ENCODE assay signal across 10 cellular contexts in genomic region chr15:72184165-72184811, GRCh38. TPM values are rescaled to one million over a fixed set of nuclear protein-coding genes. Genes with fewer than 3 reads are reported as not detected.
DNase-seq lines count a peak whose midpoint lies in the region; ATAC-seq, FAIRE-seq and TF ChIP-seq lines count a peak whose summit lies in the region.
"Had no signal": no experiment of that assay in that cellular context is flagged by ENCODE, and none has a peak within 500 bp of the region (broad histone marks: within the 10 kb centered on the region; RNA-seq: fewer than 3 reads in every experiment).

No MANE protein-coding gene starts in this region.

- 3% methylated on average over 32 of the region's 34 CpGs for WGBS in mesenchymal stem cell
- WGBS in urinary bladder = 7% methylated on average over 34 of the region's 34 CpGs

- H2AFZ ChIP-seq in endothelial cell of umbilical vein (ENCODE audit: low read depth, low read length) (no peak overlapping the region), mesenchymal stem cell (ENCODE audit: low read depth, low read length) (peak overlapping the region; percentile 81)

- no peaks in the 10 kb centered on the region for H4K20me1 ChIP-seq in endothelial cell of umbilical vein (replicated peaks; ENCODE audit: control insufficient read depth, extremely low read depth, insufficient read depth, low read length)

- BruUV-seq in endothelial cell of umbilical vein (replicated peaks; lab: Mats Ljungman, UMichigan) = no TSS peak

- POLR2A ChIA-PET in endothelial cell of umbilical vein (lab: Charles Lee) = no interaction called here
- POLR2A ChIA-PET in CD4-positive, alpha-beta memory T cell (lab: Charles Lee; ENCODE audit: partially characterized antibody) = interaction anchor here (0.6 kb wide), 1 partner anchor 11 kb away, joined by 3 read pairs; no protein-coding TSS in a partner anchor

- H3K9me3 Mint-ChIP-seq in CD4-positive, alpha-beta memory T cell = no peaks in the 10 kb centered on the region

- no peak overlapping the region for H3K27ac Mint-ChIP-seq in CD4-positive, alpha-beta memory T cell

- no peak overlapping the region for H2BK5ac ChIP-seq in mesenchymal stem cell (ENCODE audit: low read depth, low read length, poor library complexity, severe bottlenecking)

- H3K4me2 ChIP-seq in endothelial cell of umbilical vein (ENCODE audit: insufficient read depth, low read length) = no peak overlapping the region
- H3K4me2 ChIP-seq in mesenchymal stem cell (ENCODE audit: low read length, poor library complexity, severe bottlenecking) = peak overlapping the region; percentile 88
- H3K4me2 ChIP-seq: KMS-11 had no signal

- no peaks in the 10 kb centered on the region for H3K79me2 ChIP-seq in endothelial cell of umbilical vein (ENCODE audit: control insufficient read depth, insufficient read depth, low read length)

- no peak overlapping the region for H3K4ac ChIP-seq in mesenchymal stem cell (ENCODE audit: low read depth in 1 of 2, low read length in 2 of 2)

- no peak overlapping the region for H4K8ac ChIP-seq in mesenchymal stem cell (ENCODE audit: low read length)

- H2BK120ac ChIP-seq in mesenchymal stem cell (ENCODE audit: low read depth, low read length) = no peak overlapping the region

- no peak overlapping the region for H2AK5ac ChIP-seq in mesenchymal stem cell (ENCODE audit: low read length, severe bottlenecking)

- H3K9me3 ChIP-seq in endothelial cell of umbilical vein (replicated peaks; ENCODE audit: control insufficient read depth, insufficient read depth, low read length) (no peaks in the 10 kb centered on the region), mesenchymal stem cell (ENCODE audit: control insufficient read depth, low read length) (no peaks in the 10 kb centered on the region)
- H3K9me3 ChIP-seq in CD4-positive, alpha-beta memory T cell (ENCODE audit: control insufficient read depth in 1 of 2, low read length in 2 of 2) = no peaks in the 10 kb centered on the region

- no peak for TF ChIP-seq CTCF in endothelial cell of umbilical vein (IDR thresholded peaks at IDR 0.05; ENCODE audit: extremely low read depth in 1 of 2, insufficient read depth in 1 of 2, low read depth in 1 of 2, low read length in 2 of 2)

- H3K27me3 ChIP-seq in endothelial cell of umbilical vein (ENCODE audit: control insufficient read depth in 2 of 2, insufficient read depth in 2 of 2, low read length in 2 of 2) (peaks cover 18 to 27% of the 10 kb centered on the region in 2 experiments), mesenchymal stem cell (ENCODE audit: control insufficient read depth in 1 of 2, insufficient read depth in 1 of 2, low read length in 2 of 2) (peaks cover 0 to 36% of the 10 kb centered on the region in 2 experiments)
- peaks cover 11% of the 10 kb centered on the region for H3K27me3 ChIP-seq in CD4-positive, alpha-beta memory T cell (ENCODE audit: insufficient read depth, low read length)

- peak overlapping the region in 1 of 2 experiments; percentile 53 for H3K14ac ChIP-seq in mesenchymal stem cell (ENCODE audit: low read length in 2 of 2)

- no peak overlapping the region for H4K91ac ChIP-seq in mesenchymal stem cell (ENCODE audit: low read length)

- H3K27ac ChIP-seq in endothelial cell of umbilical vein (ENCODE audit: insufficient read depth, low read depth, low read length) (no peak overlapping the region), mesenchymal stem cell (ENCODE audit: low read length, poor library complexity, severe bottlenecking) (no peak overlapping the region), urinary bladder (ENCODE audit: low read depth) (no peak overlapping the region)
- no peak overlapping the region for H3K27ac ChIP-seq in CD4-positive, alpha-beta memory T cell (ENCODE audit: low read depth, low read length)
- H3K27ac ChIP-seq: KMS-11 had no signal

- dilution Hi-C loops in endothelial cell of umbilical vein (cut with MboI; ENCODE audit: extremely low pct_ligation_motif_present, low sequenced_read_pairs) = no loop called here

- intact Hi-C loops in endothelial cell of umbilical vein (cut with micrococcal nuclease) = no loop called here
- intact Hi-C loops in CD4-positive, alpha-beta memory T cell (cut with micrococcal nuclease) = no loop called here

- no peaks in the 10 kb centered on the region for H3K36me3 Mint-ChIP-seq in CD4-positive, alpha-beta memory T cell

- no peak overlapping the region for H3K4me3 ChIP-seq in endothelial cell of umbilical vein (replicated peaks in 1 of 3; ENCODE audit: insufficient read depth in 1 of 3, low read depth in 1 of 3, low read length in 3 of 3)
- H3K4me3 ChIP-seq in mesenchymal stem cell (ENCODE audit: insufficient read depth in 1 of 2, low read depth in 1 of 2, low read length in 2 of 2) = peak overlapping the region; percentile 44 to 62
- H3K4me3 ChIP-seq in urinary bladder (ENCODE audit: low read depth, low read length) = peak overlapping the region; percentile 17
- no peak overlapping the region for H3K4me3 ChIP-seq in CD4-positive, alpha-beta memory T cell (ENCODE audit: low read length in 2 of 2)

- H2BK12ac ChIP-seq in mesenchymal stem cell (ENCODE audit: low read length in 2 of 2) = no peak overlapping the region

- H3K36me3 ChIP-seq in endothelial cell of umbilical vein (ENCODE audit: control insufficient read depth in 2 of 2, extremely low read depth in 1 of 2, insufficient read depth in 2 of 2, low read length in 2 of 2) = no peaks in the 10 kb centered on the region
- H3K36me3 ChIP-seq in mesenchymal stem cell (ENCODE audit: control insufficient read depth in 1 of 2, insufficient read depth in 2 of 2, low read depth in 1 of 2, low read length in 2 of 2) = no peaks in the 10 kb centered on the region
- no peaks in the 10 kb centered on the region for H3K36me3 ChIP-seq in urinary bladder (ENCODE audit: insufficient read depth)
- no peaks in the 10 kb centered on the region for H3K36me3 ChIP-seq in CD4-positive, alpha-beta memory T cell (ENCODE audit: insufficient read depth, low read length)

- no peak for ATAC-seq in HG03521 (IDR thresholded peaks at IDR 0.05; ENCODE audit: unreplicated experiment)

- no peak overlapping the region for H2BK15ac ChIP-seq in mesenchymal stem cell (ENCODE audit: low read depth, poor library complexity, severe bottlenecking)

- TF ChIP-seq POLR2A in endothelial cell of umbilical vein (IDR thresholded peaks at IDR 0.05; ENCODE audit: low read depth, low read length) = no peak

- H3K9ac ChIP-seq in endothelial cell of umbilical vein (replicated peaks; ENCODE audit: extremely low read depth, insufficient read depth, low read length) (no peak overlapping the region), mesenchymal stem cell (ENCODE audit: low read length) (peak overlapping the region; percentile 32)
- H3K9ac ChIP-seq: KMS-11 had no signal

- peaks cover 0 to 4% (median 0%) of the 10 kb centered on the region in 4 donors for H3K4me1 Mint-ChIP-seq in CD4-positive, alpha-beta memory T cell

- H3K4me1 ChIP-seq in endothelial cell of umbilical vein (ENCODE audit: control insufficient read depth, extremely low read depth, insufficient read depth, low read length) (no peaks in the 10 kb centered on the region), mesenchymal stem cell (ENCODE audit: control insufficient read depth, insufficient read depth, low read depth, low read length) (peaks cover 10% of the 10 kb centered on the region), urinary bladder (ENCODE audit: insufficient read depth) (no peaks in the 10 kb centered on the region)
- H3K4me1 ChIP-seq in CD4-positive, alpha-beta memory T cell (ENCODE audit: insufficient read depth, low read length) = no peaks in the 10 kb centered on the region

- H3K27me3 Mint-ChIP-seq in CD4-positive, alpha-beta memory T cell = peaks cover 21 to 28% of the 10 kb centered on the region in 2 donors

- no peaks in the 10 kb centered on the region for H3K9me1 ChIP-seq in endothelial cell of umbilical vein (replicated peaks; ENCODE audit: control insufficient read depth, extremely low read depth, insufficient read depth, low read length)

- peak; percentile 31 for DNase-seq in activated effector memory CD4-positive, alpha-beta T cell treated with anti-CD3 and anti-CD28 coated beads, Interleukin-2, amount 50 U/mL, for 16 hours
- no peak for DNase-seq in activated effector memory CD4-positive, alpha-beta T cell treated with Interleukin-2 at 50 U/mL for 16 hours
- DNase-seq in endothelial cell of umbilical vein (ENCODE audit: low read depth, low spot score) (no peak), mesenchymal stem cell (peak; percentile 42), NCI-H1092 treated with DMSO at 0.1 percent for 48 hours (lab: John Stamatoyannopoulos, UW) (no peak)
- DNase-seq in CD4-positive, alpha-beta memory T cell = no peak
- DNase-seq: stimulated activated CD4-positive, alpha-beta T cell treated with anti-CD3 and anti-CD28 coated beads, Interleukin-4, amount 100 ng/mL, for 24 hours had no signal

- H3K79me1 ChIP-seq in mesenchymal stem cell (replicated peaks; ENCODE audit: low read length, poor library complexity, severe bottlenecking) = no peaks in the 10 kb centered on the region

- peak overlapping the region in 1 of 2 experiments; percentile 35 for H3K23ac ChIP-seq in mesenchymal stem cell (ENCODE audit: low read length in 2 of 2)

- CTCF ChIA-PET in endothelial cell of umbilical vein (lab: Charles Lee) = no interaction called here
- CTCF ChIA-PET in CD4-positive, alpha-beta memory T cell (lab: Charles Lee; ENCODE audit: partially characterized antibody) = no interaction called here

- peak overlapping the region in 1 of 2 experiments; percentile 48 for H3K18ac ChIP-seq in mesenchymal stem cell (ENCODE audit: low read depth in 1 of 2, low read length in 2 of 2)

- no peak for FAIRE-seq in endothelial cell of umbilical vein (lab: Jason Lieb, UNC)

- H3K4me3 Mint-ChIP-seq in CD4-positive, alpha-beta memory T cell = no peak overlapping the region

RNA-seq across cellular contexts. Expression of gene GRAMD2A, which starts 13.3 kb away (rescaled TPM):
- 0.23 and 0.29 TPM in 2 replicates for total RNA-seq in endothelial cell of umbilical vein
- 0.08 and 0.22 TPM in 2 replicates for polyA plus RNA-seq in endothelial cell of umbilical vein
- polyA plus RNA-seq in endothelial cell of umbilical vein (2011; cell fraction: cytosol; rRNA removed) = 0.13 and 0.16 TPM in 2 replicates
- polyA plus RNA-seq in endothelial cell of umbilical vein (2011; cell fraction: nucleus; rRNA removed) = 0.29 and 0.49 TPM in 2 replicates
- polyA plus RNA-seq in endothelial cell of umbilical vein (2012) = 0.20 and 0.85 TPM in 2 replicates
- polyA minus RNA-seq in endothelial cell of umbilical vein = 0.13 TPM in 1 of 2 replicates, not detected in the other
- polyA minus RNA-seq in endothelial cell of umbilical vein (2011; cell fraction: cytosol; rRNA and poly(A)+ RNA removed) = 2.4 TPM
- polyA minus RNA-seq in endothelial cell of umbilical vein (2011; cell fraction: nucleus; rRNA and poly(A)+ RNA removed) = 0.14 TPM in 1 of 2 replicates, not detected in the other
- polyA plus RNA-seq in mesenchymal stem cell (2013, experiment 1 of 2) = not detected
- polyA plus RNA-seq in mesenchymal stem cell (2013, experiment 2 of 2) = 0.07 TPM
- total RNA-seq in urinary bladder = 0.74 TPM
- polyA plus RNA-seq in urinary bladder = 0.19 TPM
- total RNA-seq in CD4-positive, alpha-beta memory T cell = not detected
- not detected for polyA plus RNA-seq in CD4-positive, alpha-beta memory T cell

RNA-seq across cellular contexts. Expression of gene PKM, which starts 46.7 kb away (rescaled TPM):
- total RNA-seq in endothelial cell of umbilical vein (932 and 968 TPM in 2 replicates), urinary bladder (230 TPM)
- polyA plus RNA-seq in endothelial cell of umbilical vein (613 and 689 TPM in 2 replicates), urinary bladder (524 TPM)
- polyA plus RNA-seq in endothelial cell of umbilical vein (2011; cell fraction: cytosol; rRNA removed) = 657 and 808 TPM in 2 replicates
- polyA plus RNA-seq in endothelial cell of umbilical vein (2011; cell fraction: nucleus; rRNA removed) = 689 and 838 TPM in 2 replicates
- polyA plus RNA-seq in endothelial cell of umbilical vein (2012) = 768 and 1,232 TPM in 2 replicates
- polyA minus RNA-seq in endothelial cell of umbilical vein = 886 and 894 TPM in 2 replicates
- polyA minus RNA-seq in endothelial cell of umbilical vein (2011; cell fraction: cytosol; rRNA and poly(A)+ RNA removed) = 1,573 TPM
- polyA minus RNA-seq in endothelial cell of umbilical vein (2011; cell fraction: nucleus; rRNA and poly(A)+ RNA removed) = 313 and 356 TPM in 2 replicates
- 999 TPM for polyA plus RNA-seq in mesenchymal stem cell (2013, experiment 1 of 2)
- 982 TPM for polyA plus RNA-seq in mesenchymal stem cell (2013, experiment 2 of 2)
- 100 to 1,000 TPM; 378 to 383 TPM for total RNA-seq in CD4-positive, alpha-beta memory T cell
- 100 to 1,000 TPM; 440 to 658 TPM for polyA plus RNA-seq in CD4-positive, alpha-beta memory T cell

Comparison
In these comparisons a context has a peak if more than half of its experiments do, and no peak if none do; other contexts are left out.
1. DNase-seq: peak in activated effector memory CD4-positive, alpha-beta T cell treated with anti-CD3 and anti-CD28 coated beads, Interleukin-2, amount 50 U/mL, for 16 hours (single experiment) and mesenchymal stem cell (single experiment); none in activated effector memory CD4-positive, alpha-beta T cell treated with Interleukin-2 at 50 U/mL for 16 hours (single experiment), endothelial cell of umbilical vein (single experiment), NCI-H1092 treated with DMSO at 0.1 percent for 48 hours (single experiment) and CD4-positive, alpha-beta memory T cell (0 of 5).
2. H3K4me3 ChIP-seq: peak in mesenchymal stem cell (2 of 2) and urinary bladder (single experiment); none in endothelial cell of umbilical vein (0 of 3) and CD4-positive, alpha-beta memory T cell (0 of 2).